In the genomic region with DNA sequence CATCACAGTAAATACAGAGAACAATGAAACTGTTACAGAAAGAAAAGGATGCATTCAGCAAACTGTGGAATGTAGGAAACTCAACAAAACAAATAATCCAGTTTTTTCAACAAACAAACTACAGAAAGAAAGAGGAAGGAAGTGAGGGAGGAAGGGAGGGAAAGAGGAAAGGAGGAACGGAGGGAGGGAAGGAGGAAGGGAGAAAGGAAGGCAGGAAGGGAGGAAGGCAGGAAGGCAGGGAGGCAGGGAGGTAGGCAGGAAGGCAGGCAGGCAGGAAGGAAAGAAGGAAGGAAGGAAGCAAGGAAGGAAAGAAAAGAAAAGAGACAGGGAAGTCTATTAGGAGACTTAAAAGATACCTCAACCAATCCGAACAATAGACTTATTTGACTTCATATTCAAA, we compare ENCODE assay signal across 6 cellular contexts.
"Had no signal": no experiment of that assay in that cellular context is flagged by ENCODE, and none has a peak within 500 bp of the region (broad histone marks: within the 10 kb centered on the region; RNA-seq: fewer than 3 reads in every experiment).

No MANE protein-coding gene starts in this region.

- H2AFZ ChIP-seq: GM23338 had no signal

- FAIRE-seq: HTR-8/SVneo had no signal

- H3K27ac Mint-ChIP-seq: GM23338, H9 had no signal

- H3K4me3 Mint-ChIP-seq: GM23338, H9 had no signal

- H3K4me1 Mint-ChIP-seq: GM23338, H9 had no signal

- H3K4me2 ChIP-seq: GM23338 had no signal

- DNase-seq: H9, HCEC 1CT, IMR-90, KBM-7 had no signal

- ATAC-seq: GM23338 had no signal

- H3K4me3 ChIP-seq: GM23338 had no signal
